In genomic region chr5:2387224-2388004, GRCh38 we compare ENCODE assay signal across 21 cellular contexts.
"Had no signal": no experiment of that assay in that cellular context is flagged by ENCODE, and none has a peak within 500 bp of the region (broad histone marks: within the 10 kb centered on the region; RNA-seq: fewer than 3 reads in every experiment).

No MANE protein-coding gene starts in this region.

- H3K4me3 ChIP-seq: cardiac muscle cell, thyroid gland had no signal

- H3K4me3 Mint-ChIP-seq: activated B cell treated with CpG ODN at 0.5 μM for 24 hours; activated CD4-positive, alpha-beta T cell treated with anti-CD3 and anti-CD28 coated beads for 36 hours; activated naive CD4-positive, alpha-beta T cell treated with anti-CD3 and anti-CD28 coated beads, Interleukin-2, amount 10 ng/mL, durations not matched to agents 7 days and 5 days; activated T-cell treated with anti-CD3 and anti-CD28 coated beads, Interleukin-2, amount 50 U/mL, for 72 hours; naive B cell; neural crest cell; T-cell had no signal

- DNase-seq: activated B cell treated with CpG ODN at 0.5 μM for 24 hours; activated CD4-positive, alpha-beta T cell treated with anti-CD3 and anti-CD28 coated beads for 36 hours; activated CD4-positive, alpha-beta T cell treated with anti-CD3 and anti-CD28 coated beads, Interleukin-2, amount 50 U/mL, for 48 hours; activated CD8-positive, alpha-beta memory T cell treated with anti-CD3 and anti-CD28 coated beads, Interleukin-2, amount 50 U/mL, for 48 hours; activated effector memory CD4-positive, alpha-beta T cell treated with Interleukin-2 at 50 U/mL for 16 hours; activated naive CD4-positive, alpha-beta T cell treated with anti-CD3 and anti-CD28 coated beads, Interleukin-2, amount 10 ng/mL, durations not matched to agents 7 days and 5 days; activated T-cell treated with anti-CD3 and anti-CD28 coated beads, Interleukin-2, amount 50 U/mL, for 72 hours; amygdala; erythroblast; foreskin melanocyte; hippocampal formation; kidney glomerular epithelial cell; naive B cell; stimulated activated CD4-positive, alpha-beta T cell treated with anti-CD3 and anti-CD28 coated beads, Interleukin-12 subunit alpha, Interleukin-12 subunit beta, amount 100 ng/mL, for 4 hours; stimulated activated CD4-positive, alpha-beta T cell treated with anti-CD3 and anti-CD28 coated beads, Interleukin-4, amount 100 ng/mL, for 4 hours; stimulated activated naive CD8-positive, alpha-beta T cell treated with anti-CD3 and anti-CD28 coated beads, Interleukin-15, Interleukin-2, amounts not matched to agents 100 U/mL and 50 U/mL, for 24 hours; T-cell; thyroid gland had no signal

- H3K9me3 ChIP-seq: thyroid gland had no signal

- H3K27ac Mint-ChIP-seq: activated B cell treated with CpG ODN at 0.5 μM for 24 hours; activated CD4-positive, alpha-beta T cell treated with anti-CD3 and anti-CD28 coated beads for 36 hours; activated naive CD4-positive, alpha-beta T cell treated with anti-CD3 and anti-CD28 coated beads, Interleukin-2, amount 10 ng/mL, durations not matched to agents 7 days and 5 days; activated T-cell treated with anti-CD3 and anti-CD28 coated beads, Interleukin-2, amount 50 U/mL, for 72 hours; naive B cell; progenitor cell of endocrine pancreas; T-cell had no signal

- H3K27ac ChIP-seq: cardiac muscle cell, thyroid gland had no signal

- H3K4me1 Mint-ChIP-seq: activated B cell treated with CpG ODN at 0.5 μM for 24 hours; activated CD4-positive, alpha-beta T cell treated with anti-CD3 and anti-CD28 coated beads for 36 hours; activated naive CD4-positive, alpha-beta T cell treated with anti-CD3 and anti-CD28 coated beads, Interleukin-2, amount 10 ng/mL, durations not matched to agents 7 days and 5 days; T-cell had no signal

- H3K36me3 ChIP-seq: cardiac muscle cell, thyroid gland had no signal

- H3K27me3 Mint-ChIP-seq: activated B cell treated with CpG ODN at 0.5 μM for 24 hours; activated naive CD4-positive, alpha-beta T cell treated with anti-CD3 and anti-CD28 coated beads, Interleukin-2, amount 10 ng/mL, durations not matched to agents 7 days and 5 days had no signal

- H3K36me3 Mint-ChIP-seq: activated naive CD4-positive, alpha-beta T cell treated with anti-CD3 and anti-CD28 coated beads, Interleukin-2, amount 10 ng/mL, durations not matched to agents 7 days and 5 days; T-cell had no signal

- H3K27me3 ChIP-seq: cardiac muscle cell, thyroid gland had no signal

- ATAC-seq: activated CD4-positive, alpha-beta T cell treated with anti-CD3 and anti-CD28 coated beads for 36 hours; activated T-cell treated with anti-CD3 and anti-CD28 coated beads, Interleukin-2, amount 50 U/mL, for 72 hours; stimulated activated naive CD8-positive, alpha-beta T cell treated with anti-CD3 and anti-CD28 coated beads, Interleukin-15, Interleukin-2, amounts not matched to agents 100 U/mL and 50 U/mL, for 24 hours; T-cell had no signal

- H3K4me1 ChIP-seq: thyroid gland had no signal

- H3K9me3 Mint-ChIP-seq: activated B cell treated with CpG ODN at 0.5 μM for 24 hours; activated T-cell treated with anti-CD3 and anti-CD28 coated beads, Interleukin-2, amount 50 U/mL, for 72 hours; neural crest cell had no signal
